30 cellular contexts compared by ENCODE assay signal in the genomic region with DNA sequence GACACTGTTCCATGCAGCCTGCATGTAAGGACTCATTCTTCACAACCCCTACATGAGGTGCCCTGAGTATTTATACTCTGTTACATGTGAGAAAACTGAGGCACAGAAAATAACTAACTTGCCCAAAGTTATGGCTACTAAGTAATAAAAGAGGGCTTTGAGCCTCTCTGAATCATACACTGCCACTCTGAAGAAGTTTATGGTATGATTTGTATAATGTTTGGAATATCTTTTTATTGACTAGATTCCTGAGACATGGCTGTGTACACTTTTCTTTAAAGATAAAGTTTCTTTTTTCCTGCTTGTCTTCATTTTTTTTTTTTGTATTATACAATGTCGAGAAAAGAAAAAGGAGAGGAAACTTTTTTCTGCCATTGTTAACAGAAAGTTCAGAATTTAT.
"Had no signal": no experiment of that assay in that cellular context is flagged by ENCODE, and none has a peak within 500 bp of the region (broad histone marks: within the 10 kb centered on the region; RNA-seq: fewer than 3 reads in every experiment).

No MANE protein-coding gene starts in this region.

- H3K27me3 Mint-ChIP-seq: activated CD4-positive, alpha-beta memory T cell treated with anti-CD3 and anti-CD28 coated beads for 36 hours; activated CD4-positive, alpha-beta T cell treated with anti-CD3 and anti-CD28 coated beads for 36 hours; activated CD4-positive, alpha-beta T cell treated with anti-CD3 and anti-CD28 coated beads, Interleukin-2, amount 10 ng/mL, durations not matched to agents 24 days and 14 days; activated CD8-positive, alpha-beta memory T cell treated with anti-CD3 and anti-CD28 coated beads, Interleukin-2, amount 10 ng/mL, durations not matched to agents 7 days and 5 days; activated naive CD4-positive, alpha-beta T cell treated with anti-CD3 and anti-CD28 coated beads, Interleukin-2, amount 10 ng/mL, durations not matched to agents 7 days and 5 days; activated naive CD8-positive, alpha-beta T cell treated with anti-CD3 and anti-CD28 coated beads, Interleukin-2, amount 10 ng/mL, durations not matched to agents 7 days and 5 days had no signal

- H3K4me3 Mint-ChIP-seq: activated CD4-positive, alpha-beta memory T cell treated with anti-CD3 and anti-CD28 coated beads for 36 hours; activated CD4-positive, alpha-beta T cell treated with anti-CD3 and anti-CD28 coated beads for 36 hours; activated CD4-positive, alpha-beta T cell treated with anti-CD3 and anti-CD28 coated beads, Interleukin-2, amount 10 ng/mL, durations not matched to agents 24 days and 14 days; activated CD8-positive, alpha-beta memory T cell treated with anti-CD3 and anti-CD28 coated beads, Interleukin-2, amount 10 ng/mL, durations not matched to agents 7 days and 5 days; activated CD8-positive, alpha-beta T cell treated with anti-CD3 and anti-CD28 coated beads, Interleukin-2, amount 10 ng/mL, durations not matched to agents 7 days and 5 days; activated naive CD4-positive, alpha-beta T cell treated with anti-CD3 and anti-CD28 coated beads, Interleukin-2, amount 10 ng/mL, durations not matched to agents 7 days and 5 days; activated naive CD8-positive, alpha-beta T cell treated with anti-CD3 and anti-CD28 coated beads, Interleukin-2, amount 10 ng/mL, durations not matched to agents 7 days and 5 days; activated T-helper 1 cell treated with anti-CD3 and anti-CD28 coated beads, Interleukin-12 subunit alpha, Interleukin-12 subunit beta, Interleukin-2, Interleukin-4 antibody, amounts not matched to agents 30 ng/mL and 10 ng/mL and 1 ng/mL, durations not matched to agents 14 hours and 24 hours and 36 hours; brain had no signal

- H3K4me3 ChIP-seq: ascending aorta, breast epithelium, cardiac muscle cell, colonic mucosa, esophagus squamous epithelium, gastroesophageal sphincter had no signal

- H3K9me3 ChIP-seq: ascending aorta, breast epithelium, colonic mucosa, esophagus squamous epithelium, gastroesophageal sphincter had no signal

- H3K36me3 Mint-ChIP-seq: activated CD4-positive, alpha-beta memory T cell treated with anti-CD3 and anti-CD28 coated beads for 36 hours; activated CD8-positive, alpha-beta memory T cell treated with anti-CD3 and anti-CD28 coated beads, Interleukin-2, amount 10 ng/mL, durations not matched to agents 7 days and 5 days; activated naive CD4-positive, alpha-beta T cell treated with anti-CD3 and anti-CD28 coated beads, Interleukin-2, amount 10 ng/mL, durations not matched to agents 7 days and 5 days; activated naive CD4-positive, alpha-beta T cell treated with anti-CD3 and anti-CD28 coated beads, Interleukin-2, amount 50 U/mL, for 72 hours; activated naive CD8-positive, alpha-beta T cell treated with anti-CD3 and anti-CD28 coated beads, Interleukin-2, amount 10 ng/mL, durations not matched to agents 7 days and 5 days; brain had no signal

- DNase-seq: activated CD4-positive, alpha-beta memory T cell treated with anti-CD3 and anti-CD28 coated beads for 36 hours; activated CD4-positive, alpha-beta T cell treated with anti-CD3 and anti-CD28 coated beads for 36 hours; activated CD4-positive, alpha-beta T cell treated with anti-CD3 and anti-CD28 coated beads, Interleukin-2, amount 10 ng/mL, durations not matched to agents 24 days and 14 days; activated CD4-positive, CD25-positive, alpha-beta regulatory T cell; activated CD4-positive, CD25-positive, alpha-beta regulatory T cell treated with anti-CD3 and anti-CD28 coated beads, Interleukin-2, amount 50 U/mL, for 72 hours; activated CD8-positive, alpha-beta memory T cell treated with anti-CD3 and anti-CD28 coated beads, Interleukin-2, amount 10 ng/mL, durations not matched to agents 7 days and 5 days; activated CD8-positive, alpha-beta memory T cell treated with anti-CD3 and anti-CD28 coated beads, Interleukin-2, amount 50 U/mL, for 4 hours; activated CD8-positive, alpha-beta T cell treated with anti-CD3 and anti-CD28 coated beads, Interleukin-2, amount 10 ng/mL, durations not matched to agents 7 days and 5 days; activated effector memory CD4-positive, alpha-beta T cell treated with anti-CD3 and anti-CD28 coated beads, Interleukin-2, amount 50 U/mL, for 16 hours; activated naive CD4-positive, alpha-beta T cell; activated naive CD4-positive, alpha-beta T cell treated with anti-CD3 and anti-CD28 coated beads, Interleukin-2, amount 10 ng/mL, durations not matched to agents 7 days and 5 days; activated naive CD8-positive, alpha-beta T cell treated with anti-CD3 and anti-CD28 coated beads, Interleukin-2, amount 10 ng/mL, durations not matched to agents 7 days and 5 days; activated T-cell treated with anti-CD3 and anti-CD28 coated beads, Interleukin-2, amount 50 U/mL, for 1 hour; activated T-cell treated with anti-CD3 and anti-CD28 coated beads, Interleukin-2, amount 50 U/mL, for 48 hours; central memory CD4-positive, alpha-beta T cell; cerebellar nuclear complex; colonic mucosa; effector CD8-positive, alpha-beta T cell; esophagus squamous epithelium; foreskin melanocyte; T-helper 2 cell had no signal

- H3K27ac ChIP-seq: ascending aorta, breast epithelium, cardiac muscle cell, colonic mucosa, epithelial cell of prostate, esophagus squamous epithelium, gastroesophageal sphincter had no signal

- H3K4me1 ChIP-seq: ascending aorta, breast epithelium, colonic mucosa, esophagus squamous epithelium, gastroesophageal sphincter had no signal

- H3K9me3 Mint-ChIP-seq: activated naive CD4-positive, alpha-beta T cell treated with anti-CD3 and anti-CD28 coated beads, Interleukin-2, amount 10 ng/mL, durations not matched to agents 7 days and 5 days had no signal

- H3K27ac Mint-ChIP-seq: activated CD4-positive, alpha-beta memory T cell treated with anti-CD3 and anti-CD28 coated beads for 36 hours; activated CD4-positive, alpha-beta T cell treated with anti-CD3 and anti-CD28 coated beads for 36 hours; activated CD4-positive, alpha-beta T cell treated with anti-CD3 and anti-CD28 coated beads, Interleukin-2, amount 10 ng/mL, durations not matched to agents 24 days and 14 days; activated CD8-positive, alpha-beta memory T cell treated with anti-CD3 and anti-CD28 coated beads, Interleukin-2, amount 10 ng/mL, durations not matched to agents 7 days and 5 days; activated CD8-positive, alpha-beta T cell treated with anti-CD3 and anti-CD28 coated beads, Interleukin-2, amount 10 ng/mL, durations not matched to agents 7 days and 5 days; activated naive CD4-positive, alpha-beta T cell treated with anti-CD3 and anti-CD28 coated beads, Interleukin-2, amount 10 ng/mL, durations not matched to agents 7 days and 5 days; activated naive CD4-positive, alpha-beta T cell treated with anti-CD3 and anti-CD28 coated beads, Interleukin-2, amount 50 U/mL, for 72 hours; activated naive CD8-positive, alpha-beta T cell treated with anti-CD3 and anti-CD28 coated beads, Interleukin-2, amount 10 ng/mL, durations not matched to agents 7 days and 5 days; activated T-helper 1 cell treated with anti-CD3 and anti-CD28 coated beads, Interleukin-12 subunit alpha, Interleukin-12 subunit beta, Interleukin-2, Interleukin-4 antibody, amounts not matched to agents 30 ng/mL and 10 ng/mL and 1 ng/mL, durations not matched to agents 14 hours and 24 hours and 36 hours; activated T-helper 2 cell treated with anti-CD3 and anti-CD28 coated beads, Interferon-gamma antibody, Interleukin-2, Interleukin-4, amounts not matched to agents 10 μg/mL and 5 μg/mL and 100 μg/mL, durations not matched to agents 14 hours and 24 hours and 36 hours had no signal

- H3K27me3 ChIP-seq: ascending aorta, breast epithelium, cardiac muscle cell, colonic mucosa, esophagus squamous epithelium, gastroesophageal sphincter had no signal

- H3K36me3 ChIP-seq: ascending aorta, breast epithelium, cardiac muscle cell, colonic mucosa, esophagus squamous epithelium, gastroesophageal sphincter had no signal

- H3K4me1 Mint-ChIP-seq: activated CD4-positive, alpha-beta T cell treated with anti-CD3 and anti-CD28 coated beads for 36 hours; activated CD4-positive, alpha-beta T cell treated with anti-CD3 and anti-CD28 coated beads, Interleukin-2, amount 10 ng/mL, durations not matched to agents 24 days and 14 days; activated CD8-positive, alpha-beta memory T cell treated with anti-CD3 and anti-CD28 coated beads, Interleukin-2, amount 10 ng/mL, durations not matched to agents 7 days and 5 days; activated naive CD4-positive, alpha-beta T cell treated with anti-CD3 and anti-CD28 coated beads, Interleukin-2, amount 10 ng/mL, durations not matched to agents 7 days and 5 days; activated naive CD8-positive, alpha-beta T cell treated with anti-CD3 and anti-CD28 coated beads, Interleukin-2, amount 10 ng/mL, durations not matched to agents 7 days and 5 days had no signal
